Comparison of ENCODE assay signal across 18 cellular contexts in the genomic region with DNA sequence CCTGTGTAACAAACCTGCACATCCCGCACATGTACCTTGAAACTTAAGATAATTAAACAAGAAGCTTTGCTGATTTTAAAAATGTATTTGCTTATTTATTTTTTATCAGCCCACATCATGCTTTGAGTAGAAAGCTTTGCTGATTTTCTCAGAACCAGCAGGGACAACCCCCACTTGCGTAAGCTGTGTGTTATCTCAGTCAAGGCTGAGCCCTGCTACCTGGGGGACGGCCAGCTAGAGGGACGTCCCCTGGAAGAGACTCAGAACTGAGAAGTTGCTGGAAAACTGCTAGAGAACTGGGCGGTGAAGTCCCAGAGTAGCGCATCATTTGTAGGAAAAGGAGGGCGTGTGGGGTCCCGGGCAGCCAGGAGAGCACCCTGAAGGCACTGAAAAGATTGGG. TPM values are rescaled to one million over a fixed set of nuclear protein-coding genes. Genes with fewer than 3 reads are reported as not detected.
A peak's percentile ranks its signal among the peaks of the same experiment; 100 is the strongest.
DNase-seq lines count a peak whose midpoint lies in the region; ATAC-seq and TF ChIP-seq lines count a peak whose summit lies in the region.
"Had no signal": no experiment of that assay in that cellular context is flagged by ENCODE, and none has a peak within 500 bp of the region (broad histone marks: within the 10 kb centered on the region; RNA-seq: fewer than 3 reads in every experiment).

No MANE protein-coding gene starts in this region.

- peak overlapping the region; percentile 45 for H3K27ac Mint-ChIP-seq in stimulated activated memory B cell treated with anti-CD40 and anti-IgM and Interleukin-4, amounts not matched to agents 10 μg/mL and 1 μg/mL and 100 μg/mL, for 72 hours
- H3K27ac Mint-ChIP-seq: H9, IgD-negative memory B cell had no signal

- TF ChIP-seq CTCF in prostate gland (IDR thresholded peaks at IDR 0.05): no peak

- H3K4me3 Mint-ChIP-seq in stimulated activated memory B cell treated with anti-CD40 and anti-IgM and Interleukin-4, amounts not matched to agents 10 μg/mL and 1 μg/mL and 100 μg/mL, for 72 hours: no peak overlapping the region
- H3K4me3 Mint-ChIP-seq: H9, IgD-negative memory B cell had no signal

- no peak for TF ChIP-seq POLR2A in prostate gland (IDR thresholded peaks at IDR 0.05)

- H3K27me3 ChIP-seq in prostate gland (replicated peaks; ENCODE audit: insufficient read depth): no peaks in the 10 kb centered on the region
- H3K27me3 ChIP-seq: SJSA1 had no signal

- no peaks in the 10 kb centered on the region for H3K36me3 Mint-ChIP-seq in stimulated activated memory B cell treated with anti-CD40 and anti-IgM and Interleukin-4, amounts not matched to agents 10 μg/mL and 1 μg/mL and 100 μg/mL, for 72 hours
- H3K36me3 Mint-ChIP-seq: IgD-negative memory B cell had no signal

- WGBS in prostate gland: 63% methylated on average over 8 of the region's 8 CpGs

- H3K27ac ChIP-seq in prostate gland: no peak overlapping the region
- H3K27ac ChIP-seq: SJSA1 had no signal

- H3K4me1 Mint-ChIP-seq in stimulated activated memory B cell treated with anti-CD40 and anti-IgM and Interleukin-4, amounts not matched to agents 10 μg/mL and 1 μg/mL and 100 μg/mL, for 72 hours: peaks cover 17% of the 10 kb centered on the region

- peaks cover 18% of the 10 kb centered on the region for H3K27me3 Mint-ChIP-seq in stimulated activated memory B cell treated with anti-CD40 and anti-IgM and Interleukin-4, amounts not matched to agents 10 μg/mL and 1 μg/mL and 100 μg/mL, for 72 hours

- DNase-seq in NCI-H226 (peak; percentile 22), amniotic epithelial cell (ENCODE audit: low read depth) (peak; percentile 33), left lobe of liver (ENCODE audit: low spot score) (peak; percentile 81), RPMI8226 (no peak), amniotic stem cell (lab: John Stamatoyannopoulos, UW) (no peak), prostate gland (ENCODE audit: low spot score) (no peak), SW 1271 (lab: John Stamatoyannopoulos, UW) (no peak)
- DNase-seq: Caco-2; DMS153; EL; H9; NCI-H1105; NCI-H187; NCI-H345; NK-92 treated with Interleukin-12 subunit alpha and Interleukin-12 subunit beta, amount 100 ng/mL, for 24 hours had no signal

- no peaks in the 10 kb centered on the region for H3K4me1 ChIP-seq in prostate gland (replicated peaks)

- no peak overlapping the region for H3K4me3 ChIP-seq in prostate gland
- H3K4me3 ChIP-seq: SJSA1 had no signal

- intact Hi-C loops in prostate gland (cut with DNase I): no loop called here

- H3K36me3 ChIP-seq in prostate gland: no peaks in the 10 kb centered on the region
- H3K36me3 ChIP-seq: SJSA1 had no signal

- no peaks in the 10 kb centered on the region for H3K9me3 ChIP-seq in prostate gland
- H3K9me3 ChIP-seq: Caco-2, SJSA1 had no signal

- ATAC-seq in left lobe of liver: peak; percentile 82
- peak; percentile 39 for ATAC-seq in stimulated activated memory B cell treated with anti-CD40 and anti-IgM and Interleukin-4, amounts not matched to agents 10 μg/mL and 1 μg/mL and 100 μg/mL, for 72 hours

- no peaks in the 10 kb centered on the region for H3K9me3 Mint-ChIP-seq in stimulated activated memory B cell treated with anti-CD40 and anti-IgM and Interleukin-4, amounts not matched to agents 10 μg/mL and 1 μg/mL and 100 μg/mL, for 72 hours
- H3K9me3 Mint-ChIP-seq: H9, IgD-negative memory B cell had no signal

RNA-seq across cellular contexts. Expression of a gene that starts 4.1 kb away (rescaled TPM):
- total RNA-seq in left lobe of liver (10.7 TPM), prostate gland (10 to 100 TPM in 1 of 2 donors, 1 to 10 TPM in 1; 8.1 to 21.1 TPM)
- total RNA-seq: H9 had no signal

RNA-seq across cellular contexts. Expression of a gene that starts 56.0 kb away (rescaled TPM):
- total RNA-seq in left lobe of liver (35.6 TPM), prostate gland (10 to 100 TPM; 53.1 to 63.6 TPM)

RNA-seq across cellular contexts. Expression of a gene that starts 56.5 kb away (rescaled TPM):
- total RNA-seq in left lobe of liver: 22.3 TPM
- 100 to 1,000 TPM in 1 of 2 donors, 10 to 100 TPM in 1; 94.3 to 101 TPM for total RNA-seq in prostate gland

Comparison
In these comparisons a context has a peak if more than half of its experiments do, and no peak if none do; other contexts are left out.
1. DNase-seq: peak in NCI-H226 (single experiment), amniotic epithelial cell (single experiment) and left lobe of liver (single experiment); none in RPMI8226 (single experiment), amniotic stem cell (single experiment), prostate gland (single experiment) and SW 1271 (0 of 2).